Comparison of ENCODE assay signal across 21 cellular contexts in the genomic region with DNA sequence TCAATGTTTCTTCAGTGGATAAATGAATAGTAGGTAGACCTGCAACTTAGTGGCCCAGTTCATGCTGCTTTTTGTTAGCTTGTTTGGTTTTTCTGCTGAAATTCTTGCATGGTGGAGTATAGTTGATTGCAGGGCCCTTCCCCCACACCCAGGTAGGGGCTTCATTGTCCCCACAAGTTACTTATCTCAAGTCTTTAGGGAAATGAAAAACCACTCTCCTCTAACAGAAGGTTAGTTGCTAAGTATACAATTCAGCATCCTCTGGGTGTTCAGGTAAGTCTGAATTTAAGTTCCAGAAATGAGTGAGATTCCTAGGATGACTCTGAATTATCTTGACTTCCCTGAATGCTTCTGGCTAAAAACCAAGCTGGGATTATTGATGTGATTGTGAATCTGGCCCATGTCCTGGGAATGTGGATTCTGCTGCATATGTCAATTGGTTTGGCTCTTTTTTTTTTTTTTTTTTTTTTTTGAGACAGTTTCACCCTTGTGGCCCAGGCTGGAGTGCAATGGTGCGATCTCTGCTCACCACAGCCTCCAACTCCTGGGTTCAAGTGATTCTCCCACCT.
"Had no signal": no experiment of that assay in that cellular context is flagged by ENCODE, and none has a peak within 500 bp of the region (broad histone marks: within the 10 kb centered on the region; RNA-seq: fewer than 3 reads in every experiment).

No MANE protein-coding gene starts in this region.

- H3K27ac Mint-ChIP-seq: activated naive CD8-positive, alpha-beta T cell treated with anti-CD3 and anti-CD28 coated beads for 36 hours; activated T-helper 1 cell treated with anti-CD3 and anti-CD28 coated beads, Interleukin-12 subunit alpha, Interleukin-12 subunit beta, Interleukin-2, Interleukin-4 antibody, amounts not matched to agents 30 ng/mL and 10 ng/mL and 1 ng/mL, durations not matched to agents 14 hours and 24 hours and 36 hours; T-helper 17 cell had no signal

- H3K4me3 ChIP-seq: dorsolateral prefrontal cortex, ovary, right lobe of liver, smooth muscle cell had no signal

- FAIRE-seq: colon had no signal

- H3K4me3 Mint-ChIP-seq: activated naive CD8-positive, alpha-beta T cell treated with anti-CD3 and anti-CD28 coated beads for 36 hours; activated T-helper 1 cell treated with anti-CD3 and anti-CD28 coated beads, Interleukin-12 subunit alpha, Interleukin-12 subunit beta, Interleukin-2, Interleukin-4 antibody, amounts not matched to agents 30 ng/mL and 10 ng/mL and 1 ng/mL, durations not matched to agents 14 hours and 24 hours and 36 hours; brain; naive thymus-derived CD8-positive, alpha-beta T cell; T-helper 17 cell had no signal

- ATAC-seq: naive thymus-derived CD8-positive, alpha-beta T cell; right lobe of liver; T-helper 17 cell had no signal

- DNase-seq: activated CD4-positive, alpha-beta T cell treated with anti-CD3 and anti-CD28 coated beads for 1 hour; activated CD4-positive, alpha-beta T cell treated with anti-CD3 and anti-CD28 coated beads, Interleukin-2, amount 50 U/mL, for 48 hours; activated naive CD8-positive, alpha-beta T cell treated with anti-CD3 and anti-CD28 coated beads for 36 hours; activated T-cell treated with anti-CD3 and anti-CD28 coated beads for 4 hours; amygdala; caudate nucleus; dorsolateral prefrontal cortex; foreskin melanocyte; head of caudate nucleus; mesenchymal stem cell; naive thymus-derived CD8-positive, alpha-beta T cell; ovary; right lobe of liver; stimulated activated CD4-positive, alpha-beta T cell treated with anti-CD3 and anti-CD28 coated beads, Interleukin-4, amount 100 ng/mL, for 24 hours; stimulated activated naive CD4-positive, alpha-beta T cell; T-helper 17 cell had no signal

- H3K36me3 ChIP-seq: ovary had no signal

- H3K27ac ChIP-seq: ovary, right lobe of liver, VCaP had no signal

- H3K9me3 Mint-ChIP-seq: activated naive CD8-positive, alpha-beta T cell treated with anti-CD3 and anti-CD28 coated beads for 36 hours; activated T-helper 1 cell treated with anti-CD3 and anti-CD28 coated beads, Interleukin-12 subunit alpha, Interleukin-12 subunit beta, Interleukin-2, Interleukin-4 antibody, amounts not matched to agents 30 ng/mL and 10 ng/mL and 1 ng/mL, durations not matched to agents 14 hours and 24 hours and 36 hours; brain; naive thymus-derived CD8-positive, alpha-beta T cell had no signal

- H3K9me3 ChIP-seq: ovary, right lobe of liver had no signal

- H3K27me3 ChIP-seq: dorsolateral prefrontal cortex, ovary, right lobe of liver had no signal
